ENCODE assay signal across 2 cellular contexts in the genomic region with DNA sequence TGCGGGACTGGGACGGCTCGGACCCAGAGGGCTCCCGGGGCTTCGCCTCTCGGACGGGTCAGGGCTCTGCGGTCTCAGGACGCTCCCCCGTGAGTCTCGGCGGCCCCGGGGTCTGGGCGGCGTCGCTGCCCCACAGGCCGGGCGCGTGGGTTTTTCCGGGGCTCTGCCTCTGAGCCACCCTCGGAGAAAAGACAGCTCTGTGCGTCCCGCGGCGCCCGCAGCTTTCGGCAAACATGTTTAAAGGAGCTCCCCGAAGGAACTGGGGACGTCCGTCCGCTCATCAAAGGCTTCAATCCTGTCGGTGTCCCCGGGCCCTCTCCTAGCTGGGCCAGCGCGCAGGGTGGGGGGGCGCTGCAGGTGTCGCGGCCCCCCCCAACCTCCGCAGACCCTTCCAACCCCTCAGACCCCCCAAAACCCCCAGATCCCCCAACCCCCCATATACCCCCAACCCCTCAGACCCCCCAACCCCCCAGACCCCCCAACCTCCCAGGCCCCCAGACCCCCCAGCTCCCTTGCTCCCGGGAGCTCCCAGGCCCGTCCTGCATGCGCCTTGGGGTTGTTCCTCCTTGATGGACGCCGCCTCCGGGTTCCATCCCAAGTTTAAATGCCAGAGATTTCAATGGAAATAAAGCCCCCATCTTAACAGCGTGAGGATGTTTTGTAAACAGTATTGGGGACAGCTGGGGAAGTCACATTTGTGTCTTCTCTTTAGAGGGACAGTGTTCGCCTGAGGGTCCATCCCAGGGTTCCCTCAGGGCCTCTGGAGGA.
TF ChIP-seq lines count a peak whose summit lies in the region.

No MANE protein-coding gene starts in this region.

TF ChIP-seq in GM12878, 131 proteins besides CTCF, POLR2A, EP300 and RAD21:
- TF ChIP-seq, protein P1, sequence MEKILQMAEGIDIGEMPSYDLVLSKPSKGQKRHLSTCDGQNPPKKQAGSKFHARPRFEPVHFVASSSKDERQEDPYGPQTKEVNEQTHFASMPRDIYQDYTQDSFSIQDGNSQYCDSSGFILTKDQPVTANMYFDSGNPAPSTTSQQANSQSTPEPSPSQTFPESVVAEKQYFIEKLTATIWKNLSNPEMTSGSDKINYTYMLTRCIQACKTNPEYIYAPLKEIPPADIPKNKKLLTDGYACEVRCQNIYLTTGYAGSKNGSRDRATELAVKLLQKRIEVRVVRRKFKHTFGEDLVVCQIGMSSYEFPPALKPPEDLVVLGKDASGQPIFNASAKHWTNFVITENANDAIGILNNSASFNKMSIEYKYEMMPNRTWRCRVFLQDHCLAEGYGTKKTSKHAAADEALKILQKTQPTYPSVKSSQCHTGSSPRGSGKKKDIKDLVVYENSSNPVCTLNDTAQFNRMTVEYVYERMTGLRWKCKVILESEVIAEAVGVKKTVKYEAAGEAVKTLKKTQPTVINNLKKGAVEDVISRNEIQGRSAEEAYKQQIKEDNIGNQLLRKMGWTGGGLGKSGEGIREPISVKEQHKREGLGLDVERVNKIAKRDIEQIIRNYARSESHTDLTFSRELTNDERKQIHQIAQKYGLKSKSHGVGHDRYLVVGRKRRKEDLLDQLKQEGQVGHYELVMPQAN (conservative IDR thresholded peaks at IDR 0.05): 0 out of 2 replicates have a peak, but pooled peaks have one; percentile 6
- no peak for TF ChIP-seq SMAD1 (IDR thresholded peaks at IDR 0.05; ENCODE audit: low read depth, partially characterized antibody)
- TF ChIP-seq PAX8 (IDR thresholded peaks at IDR 0.05): no peak

TF ChIP-seq in liver, 16 proteins besides CTCF, POLR2A, EP300 and RAD21:
- no peak for TF ChIP-seq YY1 (IDR thresholded peaks at IDR 0.05)
- TF ChIP-seq RXRA (IDR thresholded peaks at IDR 0.05): no peak
- TF ChIP-seq TAF1 (conservative IDR thresholded peaks at IDR 0.05): no peak
- no peak for TF ChIP-seq NR2F2 (IDR thresholded peaks at IDR 0.05)
- no peak for TF ChIP-seq EGR1 (IDR thresholded peaks at IDR 0.05; ENCODE audit: low read depth in 2 of 2)
- no peak for TF ChIP-seq SP1 (IDR thresholded peaks at IDR 0.05)
- no peak for TF ChIP-seq JUND (IDR thresholded peaks at IDR 0.05)
- no peak for TF ChIP-seq HNF4G (IDR thresholded peaks at IDR 0.05)
